In the genomic region with DNA sequence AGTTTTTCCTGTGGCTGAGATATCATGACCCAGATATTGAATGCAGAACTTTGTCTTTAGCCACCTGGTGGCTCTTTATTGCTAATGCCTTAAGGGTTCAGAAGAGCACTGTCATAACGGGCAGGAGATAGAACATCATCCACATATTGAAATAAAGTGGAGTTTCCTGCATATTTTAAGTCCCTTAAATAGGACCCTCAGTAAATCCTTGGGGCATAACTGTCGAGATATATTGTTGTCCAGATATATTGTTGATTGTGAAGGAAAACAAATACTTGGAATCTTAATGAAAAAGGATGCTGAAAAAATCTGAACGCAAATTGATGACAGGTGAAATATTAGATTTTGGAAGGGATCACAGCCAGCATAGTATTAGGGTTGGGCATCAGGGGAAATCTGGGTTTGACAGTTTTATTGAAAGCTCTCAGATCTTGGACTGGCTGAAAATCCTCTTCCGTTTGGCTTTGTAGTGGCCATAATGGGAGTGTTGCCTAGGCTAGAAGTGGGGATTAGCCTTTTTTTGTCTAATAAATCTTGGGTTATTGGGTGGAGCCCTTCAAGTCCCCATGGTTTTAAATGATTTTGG, we compare ENCODE assay signal across 8 cellular contexts. TPM values are rescaled to one million over a fixed set of nuclear protein-coding genes. Genes with fewer than 3 reads are reported as not detected.
DNase-seq lines count a peak whose midpoint lies in the region; ATAC-seq, FAIRE-seq and TF ChIP-seq lines count a peak whose summit lies in the region.

No MANE protein-coding gene starts in this region.

- H3K4me3 ChIP-seq in foreskin fibroblast (ENCODE audit: low read depth in 1 of 2, low read length in 2 of 2) (no peak overlapping the region), vagina (no peak overlapping the region)

- H3K27ac ChIP-seq in vagina, result no peak overlapping the region

- peaks cover 5% of the 10 kb centered on the region for H3K27me3 ChIP-seq in vagina

- H3K9me3 ChIP-seq in vagina, result no peaks in the 10 kb centered on the region

- no peak for TF ChIP-seq POLR2A in vagina (IDR thresholded peaks at IDR 0.05)

- H3K4me1 ChIP-seq in vagina, result no peaks in the 10 kb centered on the region

- TF ChIP-seq CTCF in foreskin fibroblast (IDR thresholded peaks at IDR 0.05; ENCODE audit: low read depth, low read length), result peak; percentile 60
- TF ChIP-seq CTCF in vagina (IDR thresholded peaks at IDR 0.05), result peak in 2 of 3 experiments; percentile 27 to 35

- DNase-seq in AG08396 (ENCODE audit: low spot score), result peak; percentile 34
- DNase-seq in RCC 7860 (ENCODE audit: low spot score), result peak; percentile 29
- peak; percentile 30 to 68 for DNase-seq in foreskin fibroblast
- DNase-seq in vagina (ENCODE audit: extremely low spot score in 2 of 2), result no peak
- DNase-seq in activated CD4-positive, alpha-beta T cell treated with anti-CD3 and anti-CD28 coated beads for 48 hours, result no peak
- no peak for DNase-seq in activated CD4-positive, CD25-positive, alpha-beta regulatory T cell (lab: John Stamatoyannopoulos, UW)

- ATAC-seq in GM18508 (IDR thresholded peaks at IDR 0.05; ENCODE audit: insufficient read depth, unreplicated experiment) (peak; percentile 87), HG02973 (IDR thresholded peaks at IDR 0.05; ENCODE audit: unreplicated experiment) (peak; percentile 73)

- intact Hi-C loops in vagina (cut with DNase I), result no loop called here

- H3K36me3 ChIP-seq in vagina, result no peaks in the 10 kb centered on the region

- no peak for FAIRE-seq in RCC 7860 (lab: Jason Lieb, UNC)

RNA-seq across cellular contexts. Expression of a gene that starts 13.9 kb away (rescaled TPM):
- 13.0 TPM for total RNA-seq in vagina

Comparison
In these comparisons a context has a peak if more than half of its experiments do, and no peak if none do; other contexts are left out.
1. DNase-seq: peak in AG08396 (single experiment), RCC 7860 (single experiment) and foreskin fibroblast (2 of 2); none in vagina (0 of 2), activated CD4-positive, alpha-beta T cell treated with anti-CD3 and anti-CD28 coated beads for 48 hours (single experiment) and activated CD4-positive, CD25-positive, alpha-beta regulatory T cell (0 of 4).